ENCODE assay signal across 26 cellular contexts in the genomic region with DNA sequence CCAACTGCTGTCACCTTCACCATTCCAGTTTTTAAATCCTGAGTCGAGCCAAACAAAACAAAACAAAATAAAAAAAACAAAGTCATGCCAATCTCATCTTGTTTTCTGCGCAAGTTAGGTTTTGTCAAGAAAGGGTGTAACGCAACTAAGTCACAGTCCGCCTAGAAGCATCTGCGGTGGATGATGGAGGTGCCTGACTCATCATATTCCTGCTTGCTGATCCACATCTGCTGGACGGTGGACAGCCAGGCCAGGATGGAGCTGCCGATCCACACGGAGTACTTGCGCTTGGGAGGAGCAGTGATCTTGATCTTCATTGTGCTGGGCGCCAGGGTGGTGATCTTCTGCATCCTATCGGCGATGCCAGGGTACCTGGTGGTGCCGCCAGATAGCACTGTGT.
"Had no signal": no experiment of that assay in that cellular context is flagged by ENCODE, and none has a peak within 500 bp of the region (broad histone marks: within the 10 kb centered on the region; RNA-seq: fewer than 3 reads in every experiment).

No MANE protein-coding gene starts in this region.

- H3K4me1 ChIP-seq: ascending aorta had no signal

- H3K27ac ChIP-seq: ascending aorta, VCaP had no signal

- H3K4me3 ChIP-seq: ascending aorta had no signal

- ATAC-seq: activated CD8-positive, alpha-beta T cell treated with anti-CD3 and anti-CD28 coated beads for 36 hours; activated naive CD8-positive, alpha-beta T cell treated with anti-CD3 and anti-CD28 coated beads, Interleukin-2, amount 50 U/mL, for 24 hours; T-cell; T-helper 17 cell had no signal

- DNase-seq: activated B cell treated with CpG ODN at 0.5 μM for 24 hours; activated CD4-positive, alpha-beta memory T cell treated with anti-CD3 and anti-CD28 coated beads for 36 hours; activated CD4-positive, alpha-beta T cell treated with anti-CD3 and anti-CD28 coated beads for 4 hours; activated CD4-positive, alpha-beta T cell treated with anti-CD3 and anti-CD28 coated beads, Interleukin-2, amount 10 ng/mL, durations not matched to agents 24 days and 14 days; activated CD4-positive, alpha-beta T cell treated with anti-CD3 and anti-CD28 coated beads, Interleukin-2, amount 50 U/mL, for 1 hour; activated CD4-positive, alpha-beta T cell treated with anti-CD3 and anti-CD28 coated beads, Interleukin-2, amount 50 U/mL, for 4 hours; activated CD4-positive, CD25-positive, alpha-beta regulatory T cell treated with anti-CD3 and anti-CD28 coated beads, Interleukin-2, amount 50 U/mL, for 72 hours; activated CD8-positive, alpha-beta memory T cell treated with anti-CD3 and anti-CD28 coated beads, Interleukin-2, amount 50 U/mL, for 4 hours; activated CD8-positive, alpha-beta T cell treated with anti-CD3 and anti-CD28 coated beads for 36 hours; activated effector memory CD4-positive, alpha-beta T cell treated with Interleukin-2 at 50 U/mL for 16 hours; activated gamma-delta T cell; activated naive CD4-positive, alpha-beta T cell treated with anti-CD3 and anti-CD28 coated beads, Interleukin-2, amount 10 ng/mL, durations not matched to agents 7 days and 5 days; activated naive CD4-positive, alpha-beta T cell treated with Interleukin-2 at 50 U/mL for 16 hours; activated naive CD8-positive, alpha-beta T cell treated with anti-CD3 and anti-CD28 coated beads, Interleukin-2, amount 10 ng/mL, durations not matched to agents 7 days and 5 days; activated naive CD8-positive, alpha-beta T cell treated with anti-CD3 and anti-CD28 coated beads, Interleukin-2, amount 50 U/mL, for 24 hours; activated T-cell treated with anti-CD3 and anti-CD28 coated beads, Interleukin-2, amount 50 U/mL, for 24 hours; activated T-cell treated with anti-CD3 and anti-CD28 coated beads, Interleukin-2, amount 50 U/mL, for 48 hours; amygdala; anterior cingulate cortex; central memory CD4-positive, alpha-beta T cell; T-cell; T-helper 17 cell; T1000 had no signal

- H3K27me3 ChIP-seq: ascending aorta had no signal

- FAIRE-seq: TTC549 had no signal

- H3K9me3 ChIP-seq: ascending aorta had no signal

- H3K36me3 ChIP-seq: ascending aorta had no signal
